In genomic region chr21:44349847-44350772, GRCh38 we compare ENCODE assay signal across 25 cellular contexts. TPM values are rescaled to one million over a fixed set of nuclear protein-coding genes. Genes with fewer than 3 reads are reported as not detected.
DNase-seq lines count a peak whose midpoint lies in the region; ATAC-seq and TF ChIP-seq lines count a peak whose summit lies in the region.
"Had no signal": no experiment of that assay in that cellular context is flagged by ENCODE, and none has a peak within 500 bp of the region (broad histone marks: within the 10 kb centered on the region; RNA-seq: fewer than 3 reads in every experiment).

No MANE protein-coding gene starts in this region.

- no peaks in the 10 kb centered on the region for H3K9me3 ChIP-seq in stomach
- H3K9me3 ChIP-seq: upper lobe of right lung had no signal

- H3K36me3 ChIP-seq in stomach = no peaks in the 10 kb centered on the region
- H3K36me3 ChIP-seq: upper lobe of right lung had no signal

- intact Hi-C loops in Right ventricle myocardium inferior (cut with DNase I) (no loop called here), Right ventricle myocardium superior (cut with DNase I) (loop anchor here (10.0 kb wide), 1 partner anchor 125 kb away; no protein-coding TSS in a partner anchor), stomach (cut with DNase I; ENCODE audit: low total_unique reads) (loop anchor here (10.0 kb wide), 1 partner anchor 125 kb away; no protein-coding TSS in a partner anchor)

- CTCF ChIA-PET in WTC11 (lab: Charles Lee) = no interaction called here

- 4 to 22% (median 14%) methylated on average over 14 to 111 of the region's 113 CpGs for WGBS in stomach, 5 donors

- peaks cover 16 to 66% (median 36%) of the 10 kb centered on the region in 3 donors for H3K27me3 ChIP-seq in stomach

- H3K36me3 Mint-ChIP-seq in WTC11 = no peaks in the 10 kb centered on the region
- H3K36me3 Mint-ChIP-seq: IgD-negative memory B cell, mesothelial cell of epicardium, natural killer cell had no signal

- POLR2A ChIA-PET in WTC11 (lab: Charles Lee) = no interaction called here

- 0 out of 2 replicates have a peak overlapping the region, but pooled peaks have one; percentile 33 for H3K4me3 Mint-ChIP-seq in WTC11
- H3K4me3 Mint-ChIP-seq: activated CD4-positive, alpha-beta memory T cell treated with anti-CD3 and anti-CD28 coated beads, Interleukin-2, amount 10 ng/mL, durations not matched to agents 7 days and 5 days; mesothelial cell of epicardium; stimulated activated naive CD8-positive, alpha-beta T cell treated with anti-CD3 and anti-CD28 coated beads, Interleukin-15, Interleukin-2, amounts not matched to agents 100 ng/mL and 50 ng/mL, for 24 hours; T-helper 2 cell treated with Interferon-gamma antibody and Interleukin-4, amounts not matched to agents 5 μg/mL and 100 μg/mL, for 36 hours had no signal

- no peak overlapping the region for H3K27ac ChIP-seq in stomach
- H3K27ac ChIP-seq: GM23248, upper lobe of right lung had no signal

- H3K4me1 ChIP-seq in stomach = peaks cover 0 to 40% (median 11%) of the 10 kb centered on the region in 4 donors

- no peak for TF ChIP-seq EP300 in stomach (IDR thresholded peaks at IDR 0.05)

- no peak for TF ChIP-seq CTCF in WTC11 (IDR thresholded peaks at IDR 0.05)
- no peak for TF ChIP-seq CTCF in stomach (IDR thresholded peaks at IDR 0.05)

- H3K27me3 Mint-ChIP-seq in WTC11 (ENCODE audit: low read depth) = peaks cover 35% of the 10 kb centered on the region

- no peaks in the 10 kb centered on the region for H3K4me1 Mint-ChIP-seq in WTC11
- H3K4me1 Mint-ChIP-seq: mesothelial cell of epicardium had no signal

- H3K27ac Mint-ChIP-seq in WTC11 = no peak overlapping the region
- H3K27ac Mint-ChIP-seq: activated CD4-positive, alpha-beta memory T cell treated with anti-CD3 and anti-CD28 coated beads, Interleukin-2, amount 10 ng/mL, durations not matched to agents 7 days and 5 days; IgD-negative memory B cell; mesothelial cell of epicardium; natural killer cell; stimulated activated naive CD8-positive, alpha-beta T cell treated with anti-CD3 and anti-CD28 coated beads, Interleukin-15, Interleukin-2, amounts not matched to agents 100 ng/mL and 50 ng/mL, for 24 hours; T-helper 2 cell treated with Interferon-gamma antibody and Interleukin-4, amounts not matched to agents 5 μg/mL and 100 μg/mL, for 36 hours had no signal

- no peak for ATAC-seq in Right ventricle myocardium inferior
- ATAC-seq in Right ventricle myocardium superior (ENCODE audit: poor library complexity) = no peak
- ATAC-seq in WTC11 = peak; percentile 10
- ATAC-seq in GM21447 (IDR thresholded peaks at IDR 0.05; ENCODE audit: unreplicated experiment) = no peak
- ATAC-seq: left colon, SK-N-SH treated with all-trans-retinoic acid at 6 μM for 48 hours, upper lobe of right lung had no signal

- peak overlapping the region in 3 of 4 donors; percentile 16 to 31 (median 19) for H3K4me3 ChIP-seq in stomach
- H3K4me3 ChIP-seq: GM23248, upper lobe of right lung had no signal

- no peak for TF ChIP-seq POLR2A in stomach (IDR thresholded peaks at IDR 0.05)

- DNase-seq in Right ventricle myocardium inferior (ENCODE audit: missing footprints) (peak; percentile 55), Right ventricle myocardium superior (no peak), WTC11 (ENCODE audit: low spot score) (peak; percentile 42), left kidney (ENCODE audit: low read depth, low spot score) (peak; percentile 45), stomach (no peak), SIG-M5 treated with dmso at 0.1 percent for 504 hours (lab: John Stamatoyannopoulos, UW; ENCODE audit: unreplicated experiment) (no peak), GF-D8 (lab: John Stamatoyannopoulos, UW) (no peak)
- DNase-seq: activated CD4-positive, alpha-beta memory T cell treated with anti-CD3 and anti-CD28 coated beads, Interleukin-2, amount 10 ng/mL, durations not matched to agents 7 days and 5 days; activated CD4-positive, CD25-positive, alpha-beta regulatory T cell; activated effector memory CD4-positive, alpha-beta T cell treated with anti-CD3 and anti-CD28 coated beads, Interleukin-2, amount 50 U/mL, for 16 hours; activated T-cell treated with anti-CD3 and anti-CD28 coated beads for 4 hours; DND-41; GM23248; left colon; natural killer cell; NCI-H1417 treated with DMSO at 0.1 percent for 48 hours; NCI-H510A; stimulated activated CD4-positive, alpha-beta T cell treated with anti-CD3 and anti-CD28 coated beads, Interleukin-2, amount 100 ng/mL, for 48 hours had no signal

- no peaks in the 10 kb centered on the region for H3K9me3 Mint-ChIP-seq in WTC11
- H3K9me3 Mint-ChIP-seq: activated CD4-positive, alpha-beta memory T cell treated with anti-CD3 and anti-CD28 coated beads, Interleukin-2, amount 10 ng/mL, durations not matched to agents 7 days and 5 days; IgD-negative memory B cell; mesothelial cell of epicardium; natural killer cell; stimulated activated naive CD8-positive, alpha-beta T cell treated with anti-CD3 and anti-CD28 coated beads, Interleukin-15, Interleukin-2, amounts not matched to agents 100 ng/mL and 50 ng/mL, for 24 hours; T-helper 2 cell treated with Interferon-gamma antibody and Interleukin-4, amounts not matched to agents 5 μg/mL and 100 μg/mL, for 36 hours had no signal

TF ChIP-seq in WTC11, 78 proteins besides CTCF, POLR2A, EP300 and RAD21:
- TF ChIP-seq GRHL2 (CRISPR knock-in tag; IDR thresholded peaks at IDR 0.05; ENCODE audit: insufficient replicate concordance, severe bottlenecking) (no peak), ZNF138 (CRISPR knock-in tag; conservative IDR thresholded peaks at IDR 0.05) (no peak), FOXJ3 (CRISPR knock-in tag; IDR thresholded peaks at IDR 0.05; ENCODE audit: borderline replicate concordance) (no peak), ZNF532 (CRISPR knock-in tag; IDR thresholded peaks at IDR 0.05; ENCODE audit: borderline replicate concordance) (no peak), FOXK1 (CRISPR knock-in tag; IDR thresholded peaks at IDR 0.05) (0 out of 2 replicates have a peak, but pooled peaks have one; percentile 21)

RNA-seq across cellular contexts. Expression of gene TRPM2, which starts 3.3 kb away (rescaled TPM):
- total RNA-seq in Right ventricle myocardium inferior (2.7 TPM), Right ventricle myocardium superior (1.9 TPM), WTC11 (2021) (0.64 to 1.4 TPM (median 0.92 TPM) in 3 replicates), stomach (10 to 100 TPM in 1 of 5 donors, 1 to 10 TPM in 4; 1.3 to 10.3 (median 3.5) TPM)
- polyA plus RNA-seq in stomach = 1 to 10 TPM; 1.9 to 2.7 (median 1.9) TPM
- polyA plus RNA-seq: GM23248 had no signal

RNA-seq across cellular contexts. Expression of gene CFAP410, which starts 10.9 kb away (rescaled TPM):
- total RNA-seq in Right ventricle myocardium inferior = 16.8 TPM
- 13.9 TPM for total RNA-seq in Right ventricle myocardium superior
- 14.0 to 19.3 TPM (median 15.8 TPM) in 3 replicates for total RNA-seq in WTC11 (2021)
- 100 to 1,000 TPM in 1 of 5 donors, 10 to 100 TPM in 4; 21.1 to 118 (median 32.2) TPM for total RNA-seq in stomach
- polyA plus RNA-seq in stomach = 10 to 100 TPM; 30.2 to 43.1 (median 39.0) TPM

RNA-seq across cellular contexts. Expression of gene PFKL, which starts 50.3 kb away (rescaled TPM):
- total RNA-seq in Right ventricle myocardium inferior (52.5 TPM), Right ventricle myocardium superior (42.7 TPM), WTC11 (2021) (134 to 151 TPM (median 143 TPM) in 3 replicates), stomach (100 to 1,000 TPM; 123 to 283 (median 139) TPM)
- polyA plus RNA-seq in stomach = 100 to 1,000 TPM in 1 of 3 donors, 10 to 100 TPM in 2; 83.0 to 120 (median 99.9) TPM

Comparison
In these comparisons a context has a peak if more than half of its experiments do, and no peak if none do; other contexts are left out.
1. DNase-seq: peak in Right ventricle myocardium inferior (single experiment), WTC11 (single experiment) and left kidney (single experiment); none in Right ventricle myocardium superior (single experiment), stomach (single experiment), SIG-M5 treated with dmso at 0.1 percent for 504 hours (single experiment) and GF-D8 (single experiment).